In genomic region chr6:149233056-149233715, GRCh38 we compare ENCODE assay signal across 8 cellular contexts.
A peak's percentile ranks its signal among the peaks of the same experiment; 100 is the strongest.
DNase-seq lines count a peak whose midpoint lies in the region; ATAC-seq and FAIRE-seq lines count a peak whose summit lies in the region.
"Had no signal": no experiment of that assay in that cellular context is flagged by ENCODE, and none has a peak within 500 bp of the region (broad histone marks: within the 10 kb centered on the region; RNA-seq: fewer than 3 reads in every experiment).

No MANE protein-coding gene starts in this region.

- H3K4me3 ChIP-seq in HUES64 (ENCODE audit: low read length) = no peak overlapping the region
- H3K4me3 ChIP-seq in small intestine (ENCODE audit: low read depth in 1 of 2, low read length in 2 of 2) = no peak overlapping the region

- no peaks in the 10 kb centered on the region for H3K27me3 Mint-ChIP-seq in dendritic cell treated with granulocyte-macrophage colony-stimulating factor and Interleukin-4, amounts not matched to agents 40 ng/mL and 50 ng/mL, for 4 days
- H3K27me3 Mint-ChIP-seq: activated B cell treated with CpG ODN at 0.5 μM for 24 hours had no signal

- H3K4me3 Mint-ChIP-seq in dendritic cell treated with granulocyte-macrophage colony-stimulating factor and Interleukin-4, amounts not matched to agents 40 ng/mL and 50 ng/mL, for 4 days = no peak overlapping the region
- H3K4me3 Mint-ChIP-seq: activated B cell treated with CpG ODN at 0.5 μM for 24 hours had no signal

- H3K4me1 Mint-ChIP-seq in dendritic cell treated with granulocyte-macrophage colony-stimulating factor and Interleukin-4, amounts not matched to agents 40 ng/mL and 50 ng/mL, for 4 days (ENCODE audit: low read depth) = peaks cover 67% of the 10 kb centered on the region

- H3K4me1 ChIP-seq in HUES64 (ENCODE audit: insufficient read depth, low read length) = peaks cover 23% of the 10 kb centered on the region
- H3K4me1 ChIP-seq in small intestine (ENCODE audit: control insufficient read depth in 2 of 2, insufficient read depth in 1 of 2, low read depth in 1 of 2, low read length in 1 of 2) = peaks cover 0 to 2% of the 10 kb centered on the region in 2 donors

- FAIRE-seq in small intestine (lab: Jason Lieb, UNC) = no peak

- no peaks in the 10 kb centered on the region for H3K36me3 Mint-ChIP-seq in dendritic cell treated with granulocyte-macrophage colony-stimulating factor and Interleukin-4, amounts not matched to agents 40 ng/mL and 50 ng/mL, for 4 days (ENCODE audit: low read depth)

- H3K36me3 ChIP-seq in HUES64 (ENCODE audit: insufficient read depth, low read length) = no peaks in the 10 kb centered on the region
- no peaks in the 10 kb centered on the region for H3K36me3 ChIP-seq in small intestine (ENCODE audit: control insufficient read depth in 2 of 2, insufficient read depth in 2 of 2, low read length in 2 of 2)

- H3K27ac ChIP-seq in HUES64 (ENCODE audit: low read depth, low read length) (peak overlapping the region; percentile 33; the same call in 1 of the 2 replicates), small intestine (ENCODE audit: low read depth in 1 of 2, low read length in 1 of 2) (peak overlapping the region in 1 of 2 donors; percentile 13)

- intact Hi-C loops in dendritic cell treated with granulocyte-macrophage colony-stimulating factor and Interleukin-4, amounts not matched to agents 40 ng/mL and 50 ng/mL, for 4 days (cut with micrococcal nuclease) = loop anchor here (5.0 kb wide), 1 partner anchor 151 kb away; no protein-coding TSS in a partner anchor
- intact Hi-C loops in head of caudate nucleus (cut with DNase I) = no loop called here

- DNase-seq in activated CD4-positive, CD25-positive, alpha-beta regulatory T cell treated with anti-CD3 and anti-CD28 coated beads, Interleukin-2, amount 50 U/mL, for 72 hours = peak; percentile 55
- peak; percentile 8 for DNase-seq in small intestine
- no peak for DNase-seq in head of caudate nucleus
- DNase-seq: activated B cell treated with CpG ODN at 0.5 μM for 24 hours had no signal

- H3K9me3 Mint-ChIP-seq in dendritic cell treated with granulocyte-macrophage colony-stimulating factor and Interleukin-4, amounts not matched to agents 40 ng/mL and 50 ng/mL, for 4 days = peaks cover 4% of the 10 kb centered on the region
- H3K9me3 Mint-ChIP-seq: activated B cell treated with CpG ODN at 0.5 μM for 24 hours had no signal

- no peak for ATAC-seq in GM21825 (IDR thresholded peaks at IDR 0.05; ENCODE audit: unreplicated experiment)
- no peak for ATAC-seq in GM21529 (IDR thresholded peaks at IDR 0.05; ENCODE audit: unreplicated experiment)

- no peaks in the 10 kb centered on the region for H3K27me3 ChIP-seq in HUES64 (ENCODE audit: insufficient read depth, low read length)
- H3K27me3 ChIP-seq in small intestine (ENCODE audit: control insufficient read depth in 2 of 2, insufficient read depth in 2 of 2, low read length in 2 of 2) = no peaks in the 10 kb centered on the region

- no peak overlapping the region for H3K9ac ChIP-seq in HUES64 (ENCODE audit: low read depth, low read length)

- peak overlapping the region; percentile 72 for H3K27ac Mint-ChIP-seq in dendritic cell treated with granulocyte-macrophage colony-stimulating factor and Interleukin-4, amounts not matched to agents 40 ng/mL and 50 ng/mL, for 4 days

- 81% methylated on average over 7 of the region's 7 CpGs for WGBS in HUES64
- 86 to 89% (median 86%) methylated on average over 7 of the region's 7 CpGs for WGBS in small intestine, 3 donors

- H3K9me3 ChIP-seq in HUES64 (ENCODE audit: insufficient read depth, low read depth, low read length) = no peaks in the 10 kb centered on the region
- H3K9me3 ChIP-seq in small intestine (ENCODE audit: control insufficient read depth, low read depth) = no peaks in the 10 kb centered on the region

Comparison
In these comparisons a context has a peak if more than half of its experiments do, and no peak if none do; other contexts are left out.
1. DNase-seq: peak in activated CD4-positive, CD25-positive, alpha-beta regulatory T cell treated with anti-CD3 and anti-CD28 coated beads, Interleukin-2, amount 50 U/mL, for 72 hours (single experiment) and small intestine (single experiment); none in head of caudate nucleus (0 of 42).